ENCODE assay signal across 2 cellular contexts in genomic region chr1:12529640-12530174, GRCh38.
TF ChIP-seq lines count a peak whose summit lies in the region.

No MANE protein-coding gene starts in this region.

TF ChIP-seq in A549, 52 proteins besides CTCF, POLR2A, EP300 and RAD21 (continued from another document):
- TF ChIP-seq REST (IDR thresholded peaks at IDR 0.05) (no peak), KDM5A (IDR thresholded peaks at IDR 0.05) (no peak), GATA3 (IDR thresholded peaks at IDR 0.05; ENCODE audit: borderline replicate concordance) (no peak), CHD2 (IDR thresholded peaks at IDR 0.05; ENCODE audit: low read length, partially characterized antibody) (no peak), NPAS2 (CRISPR knock-in tag; IDR thresholded peaks at IDR 0.05; ENCODE audit: borderline replicate concordance) (no peak), RFX5 (IDR thresholded peaks at IDR 0.05) (no peak), HEYL (CRISPR knock-in tag; IDR thresholded peaks at IDR 0.05) (no peak), FOXS1 (CRISPR knock-in tag; IDR thresholded peaks at IDR 0.05) (no peak), CEBPB (IDR thresholded peaks at IDR 0.05) (no peak)

TF ChIP-seq in GM23338, 12 proteins besides CTCF, POLR2A, EP300 and RAD21 (continued from another document):
- TF ChIP-seq, protein P1, sequence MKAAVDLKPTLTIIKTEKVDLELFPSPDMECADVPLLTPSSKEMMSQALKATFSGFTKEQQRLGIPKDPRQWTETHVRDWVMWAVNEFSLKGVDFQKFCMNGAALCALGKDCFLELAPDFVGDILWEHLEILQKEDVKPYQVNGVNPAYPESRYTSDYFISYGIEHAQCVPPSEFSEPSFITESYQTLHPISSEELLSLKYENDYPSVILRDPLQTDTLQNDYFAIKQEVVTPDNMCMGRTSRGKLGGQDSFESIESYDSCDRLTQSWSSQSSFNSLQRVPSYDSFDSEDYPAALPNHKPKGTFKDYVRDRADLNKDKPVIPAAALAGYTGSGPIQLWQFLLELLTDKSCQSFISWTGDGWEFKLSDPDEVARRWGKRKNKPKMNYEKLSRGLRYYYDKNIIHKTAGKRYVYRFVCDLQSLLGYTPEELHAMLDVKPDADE (IDR thresholded peaks at IDR 0.05) = no peak
- TF ChIP-seq ZNF331 (CRISPR knock-in tag; IDR thresholded peaks at IDR 0.05; ENCODE audit: low read depth) = no peak
- no peak for TF ChIP-seq REST (IDR thresholded peaks at IDR 0.05; ENCODE audit: unreplicated experiment)
- TF ChIP-seq EZH2phosphoT487 (IDR thresholded peaks at IDR 0.05; ENCODE audit: unreplicated experiment) = no peak
TF ChIP-seq in GM23338: peak in this region for 0.
